Comparison of ENCODE assay signal across 23 cellular contexts in genomic region chr1:239929317-239929716, GRCh38.
"Had no signal": no experiment of that assay in that cellular context is flagged by ENCODE, and none has a peak within 500 bp of the region (broad histone marks: within the 10 kb centered on the region; RNA-seq: fewer than 3 reads in every experiment).

No MANE protein-coding gene starts in this region.

- DNase-seq: IMR-90; Karpas-422; KG1; MM.1S; NCI-H1092 treated with DMSO at 0.1 percent for 48 hours; NCI-H1436; NCI-H187; NCI-H2029; NCI-H2081 treated with DMSO at 0.1 percent for 48 hours; NCI-H2171; NCI-H226; NCI-H446; NCI-H510A; NCI-H524 treated with DMSO at 0.1 percent for 48 hours; NCI-H69; NCI-H774; NK-92 treated with Interleukin-12 subunit alpha and Interleukin-12 subunit beta, amount 100 ng/mL, for 24 hours; PC-3; SHP77 treated with DMSO at 0.1 percent for 48 hours; SJCRH30 had no signal

- H3K27ac ChIP-seq: SJCRH30 had no signal

- H3K4me3 ChIP-seq: SJCRH30 had no signal

- H3K27me3 ChIP-seq: SJCRH30 had no signal

- H3K36me3 ChIP-seq: SJCRH30 had no signal

- H3K4me1 ChIP-seq: SJCRH30 had no signal

- H3K9me3 ChIP-seq: SJCRH30 had no signal

- ATAC-seq: HepG2, Panc1, PC-3, Right ventricle myocardium inferior had no signal
